In genomic region chr5:17222679-17223078, GRCh38 we compare ENCODE assay signal across 16 cellular contexts. TPM values are rescaled to one million over a fixed set of nuclear protein-coding genes. Genes with fewer than 3 reads are reported as not detected.
DNase-seq lines count a peak whose midpoint lies in the region; FAIRE-seq and TF ChIP-seq lines count a peak whose summit lies in the region.
"Had no signal": no experiment of that assay in that cellular context is flagged by ENCODE, and none has a peak within 500 bp of the region (broad histone marks: within the 10 kb centered on the region; RNA-seq: fewer than 3 reads in every experiment).

No MANE protein-coding gene starts in this region.

- H3K27ac ChIP-seq in DOHH2 (ENCODE audit: low read depth, low read length) (no peak overlapping the region), transverse colon (no peak overlapping the region)

- H3K27ac Mint-ChIP-seq in chondrocyte (ENCODE audit: unreplicated experiment) (peak overlapping the region; percentile 91), mesothelial cell of epicardium (peak overlapping the region; percentile 71), immature natural killer cell (no peak overlapping the region)

- no peak for FAIRE-seq in D721Med (lab: Jason Lieb, UNC)

- DNase-seq in NCI-H2171 treated with DMSO at 0.1 percent for 48 hours (lab: John Stamatoyannopoulos, UW) (peak; percentile 42), chondrocyte (ENCODE audit: low spot score) (no peak), mesothelial cell of epicardium (ENCODE audit: low spot score in 2 of 2, unreplicated experiment in 2 of 2) (no peak), D721Med (ENCODE audit: insufficient read length, low spot score) (no peak), NCI-H1105 (lab: John Stamatoyannopoulos, UW) (no peak), immature natural killer cell (no peak), transverse colon (no peak)
- DNase-seq: activated T-cell treated with anti-CD3 and anti-CD28 coated beads for 4 hours; AML-193; amniotic stem cell; left colon; NCI-H1930; NK-92 treated with Interleukin-12 subunit alpha and Interleukin-12 subunit beta, amount 100 ng/mL, for 24 hours; stimulated activated CD4-positive, alpha-beta T cell treated with anti-CD3 and anti-CD28 coated beads, Interleukin-4, amount 100 ng/mL, for 4 hours; stimulated activated naive CD4-positive, alpha-beta T cell treated with Interleukin-2 at 50 U/mL for 16 hours had no signal

- H3F3A ChIP-seq in DOHH2 (ENCODE audit: control insufficient read depth, insufficient read depth) = 0 out of 2 replicates have a peak, but pooled peaks cover 7% of the 10 kb centered on the region

- 73 to 83% methylated on average over 2 of the region's 2 CpGs for WGBS in transverse colon (ENCODE audit: low coverage in 1 of 2), 2 donors

- H3K27me3 Mint-ChIP-seq in chondrocyte (ENCODE audit: low read depth) = no peaks in the 10 kb centered on the region
- H3K27me3 Mint-ChIP-seq in mesothelial cell of epicardium (ENCODE audit: low read depth) = no peaks in the 10 kb centered on the region
- H3K27me3 Mint-ChIP-seq in immature natural killer cell (ENCODE audit: low read depth in 3 of 3) = peaks cover 0 to 17% (median 10%) of the 10 kb centered on the region in 3 donors

- no peak for TF ChIP-seq CTCF in DOHH2 (IDR thresholded peaks at IDR 0.05; ENCODE audit: low read depth, low read length, poor library complexity, severe bottlenecking)
- TF ChIP-seq CTCF in chondrocyte (IDR thresholded peaks at IDR 0.05) = no peak
- no peak for TF ChIP-seq CTCF in mesothelial cell of epicardium (IDR thresholded peaks at IDR 0.05; ENCODE audit: unreplicated experiment)
- no peak for TF ChIP-seq CTCF in D721Med (IDR thresholded peaks at IDR 0.05; ENCODE audit: insufficient read depth, missing control alignments)
- TF ChIP-seq CTCF in transverse colon (IDR thresholded peaks at IDR 0.05) = no peak

- no peaks in the 10 kb centered on the region for H3K9me2 ChIP-seq in DOHH2 (replicated peaks; ENCODE audit: control insufficient read depth, low read length)

- peak overlapping the region; percentile 44 for H3K4me3 Mint-ChIP-seq in chondrocyte (ENCODE audit: unreplicated experiment)
- H3K4me3 Mint-ChIP-seq in mesothelial cell of epicardium = no peak overlapping the region
- H3K4me3 Mint-ChIP-seq in immature natural killer cell = no peak overlapping the region

- H3K36me3 Mint-ChIP-seq in chondrocyte (ENCODE audit: low read depth) (peaks cover 3% of the 10 kb centered on the region), mesothelial cell of epicardium (peaks cover 4% of the 10 kb centered on the region), immature natural killer cell (no peaks in the 10 kb centered on the region)

- H3K4me2 ChIP-seq in DOHH2 (ENCODE audit: low read length) = peak overlapping the region; percentile 34

- TF ChIP-seq POLR2A in transverse colon (IDR thresholded peaks at IDR 0.05) = no peak

- no peak for TF ChIP-seq EP300 in transverse colon (IDR thresholded peaks at IDR 0.05; ENCODE audit: low read depth)

- H4K20me1 ChIP-seq in DOHH2 (ENCODE audit: control insufficient read depth, insufficient read depth, low read depth, low read length) = no peaks in the 10 kb centered on the region

- H3K9me3 Mint-ChIP-seq in chondrocyte (ENCODE audit: low read depth) (no peaks in the 10 kb centered on the region), mesothelial cell of epicardium (no peaks in the 10 kb centered on the region), immature natural killer cell (peaks cover 0 to 11% (median 1%) of the 10 kb centered on the region in 6 donors)

- H3K4me1 ChIP-seq in DOHH2 (ENCODE audit: control insufficient read depth, low read length) (peaks cover 78% of the 10 kb centered on the region), transverse colon (peaks cover 0 to 12% (median 9%) of the 10 kb centered on the region in 4 donors)

- peak overlapping the region; percentile 12; the same call in 1 of the 2 replicates for H3K4me3 ChIP-seq in DOHH2 (ENCODE audit: low read length)
- H3K4me3 ChIP-seq in transverse colon = no peak overlapping the region

- H3K36me3 ChIP-seq in DOHH2 (ENCODE audit: control insufficient read depth, low read length) (peaks cover 17% of the 10 kb centered on the region), transverse colon (no peaks in the 10 kb centered on the region)

- H3K9me3 ChIP-seq in DOHH2 (ENCODE audit: control insufficient read depth, insufficient read depth, low read length) (no peaks in the 10 kb centered on the region), transverse colon (no peaks in the 10 kb centered on the region)

- H3K4me1 Mint-ChIP-seq in chondrocyte (ENCODE audit: low read depth) (peaks cover 80% of the 10 kb centered on the region), mesothelial cell of epicardium (peaks cover 64% of the 10 kb centered on the region), immature natural killer cell (peaks cover 8 to 10% of the 10 kb centered on the region in 2 donors)

- intact Hi-C loops in transverse colon (cut with DNase I; ENCODE audit: low total_unique reads) = no loop called here

- H3K79me2 ChIP-seq in DOHH2 (ENCODE audit: control insufficient read depth, low read length) = peaks cover 93% of the 10 kb centered on the region

- in situ Hi-C loops in transverse colon (cut with MboI; ENCODE audit: low pct_ligation_motif_present in 1 of 4, low pct_unique_long_range_greater_than_20kb in 1 of 4, low sequenced_read_pairs in 3 of 4) = loop anchor here in 1 of 4 donors (10.0 kb wide), 1 partner anchor 1062 kb away; no protein-coding TSS in a partner anchor

- H3K27me3 ChIP-seq in DOHH2 (ENCODE audit: control insufficient read depth, low read length) (0 out of 2 replicates have a peak, but pooled peaks cover 3% of the 10 kb centered on the region), transverse colon (peaks cover 21% of the 10 kb centered on the region)

RNA-seq across cellular contexts. Expression of gene BASP1, which starts 5.2 kb away (rescaled TPM):
- total RNA-seq in chondrocyte (181 to 189 TPM (median 182 TPM) in 3 replicates), mesothelial cell of epicardium (137 to 144 TPM (median 140 TPM) in 3 replicates), transverse colon (10 to 100 TPM in 2 of 4 donors, 1 to 10 TPM in 2; 1.5 to 36.4 (median 9.2) TPM)
- 1 to 10 TPM; 1.6 to 7.2 (median 5.3) TPM for polyA plus RNA-seq in immature natural killer cell

Comparison
In these comparisons a context has a peak if more than half of its experiments do, and no peak if none do; other contexts are left out.
1. H3K27ac Mint-ChIP-seq: peak in chondrocyte (single experiment) and mesothelial cell of epicardium (single experiment); none in immature natural killer cell (0 of 6).